1 cellular context compared by ENCODE assay signal in the genomic region with DNA sequence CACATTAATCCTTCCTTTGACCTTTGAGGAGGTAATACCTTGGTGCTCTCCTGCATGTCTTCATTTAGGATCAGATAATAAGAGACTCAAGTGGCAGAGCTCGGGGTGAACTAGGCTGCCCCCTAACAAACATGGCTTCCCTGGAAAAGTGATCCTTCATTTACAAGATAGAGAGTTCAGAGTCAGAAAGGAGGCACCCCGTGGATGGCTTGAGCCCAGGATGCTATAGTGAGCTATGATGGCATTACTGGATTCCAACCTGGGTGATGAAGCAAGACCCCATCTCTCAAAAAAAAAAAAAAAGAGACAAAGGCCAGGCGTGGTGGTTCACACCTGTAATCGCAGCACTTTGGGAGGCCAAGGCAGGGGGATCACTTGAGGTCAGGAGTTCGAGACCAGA.
TF ChIP-seq lines count a peak whose summit lies in the region.

No MANE protein-coding gene starts in this region.

TF ChIP-seq in WTC11, 78 proteins besides CTCF, POLR2A, EP300 and RAD21 (continued from another document):
- no peak for TF ChIP-seq CBFB (CRISPR knock-in tag; IDR thresholded peaks at IDR 0.05; ENCODE audit: low read depth)
